ENCODE assay signal across 13 cellular contexts in genomic region chr22:24440718-24441405, GRCh38. TPM values are rescaled to one million over a fixed set of nuclear protein-coding genes. Genes with fewer than 3 reads are reported as not detected.
DNase-seq lines count a peak whose midpoint lies in the region; ATAC-seq and TF ChIP-seq lines count a peak whose summit lies in the region.
"Had no signal": no experiment of that assay in that cellular context is flagged by ENCODE, and none has a peak within 500 bp of the region (broad histone marks: within the 10 kb centered on the region; RNA-seq: fewer than 3 reads in every experiment).

No MANE protein-coding gene starts in this region.

- DNase-seq in activated T-cell treated with anti-CD3 and anti-CD28 coated beads, Interleukin-2, amount 50 U/mL, for 24 hours, result no peak
- DNase-seq in activated T-cell treated with anti-CD3 and anti-CD28 coated beads, Interleukin-2, amount 50 U/mL, for 1 hour, result no peak
- DNase-seq in coronary artery (ENCODE audit: low spot score) (peak; percentile 89), endothelial cell (ENCODE audit: low spot score) (no peak), NCI-H510A treated with DMSO at 0.1 percent for 48 hours (lab: John Stamatoyannopoulos, UW) (no peak)
- no peak for DNase-seq in stimulated activated naive B cell treated with anti-CD40 and anti-IgM and Interleukin-4, amounts not matched to agents 10 μg/mL and 1 μg/mL and 100 μg/mL, for 72 hours
- DNase-seq: activated naive CD4-positive, alpha-beta T cell; HCEC 1CT; MM.1S; sigmoid colon had no signal

- no peak overlapping the region for H3K4me3 Mint-ChIP-seq in activated T-cell treated with anti-CD3 and anti-CD28 coated beads, Interleukin-2, amount 50 U/mL, for 24 hours
- H3K4me3 Mint-ChIP-seq in IgD-negative memory B cell (peak overlapping the region in 1 of 4 donors; percentile 75), endothelial cell (ENCODE audit: unreplicated experiment) (no peak overlapping the region)
- no peak overlapping the region for H3K4me3 Mint-ChIP-seq in stimulated activated naive B cell treated with anti-CD40 and anti-IgM and Interleukin-4, amounts not matched to agents 10 μg/mL and 1 μg/mL and 100 μg/mL, for 72 hours

- peaks cover 92% of the 10 kb centered on the region for H3K36me3 Mint-ChIP-seq in activated T-cell treated with anti-CD3 and anti-CD28 coated beads, Interleukin-2, amount 50 U/mL, for 24 hours (ENCODE audit: low read depth)
- peaks cover 6% of the 10 kb centered on the region for H3K36me3 Mint-ChIP-seq in IgD-negative memory B cell
- H3K36me3 Mint-ChIP-seq in stimulated activated naive B cell treated with anti-CD40 and anti-IgM and Interleukin-4, amounts not matched to agents 10 μg/mL and 1 μg/mL and 100 μg/mL, for 72 hours, result peaks cover 33 to 44% of the 10 kb centered on the region in 2 donors
- peaks cover 4% of the 10 kb centered on the region for H3K36me3 Mint-ChIP-seq in endothelial cell (ENCODE audit: low read depth, unreplicated experiment)

- H3K27me3 Mint-ChIP-seq in activated T-cell treated with anti-CD3 and anti-CD28 coated beads, Interleukin-2, amount 50 U/mL, for 24 hours, result no peaks in the 10 kb centered on the region
- H3K27me3 Mint-ChIP-seq in IgD-negative memory B cell (no peaks in the 10 kb centered on the region), endothelial cell (ENCODE audit: unreplicated experiment) (no peaks in the 10 kb centered on the region)
- H3K27me3 Mint-ChIP-seq in stimulated activated naive B cell treated with anti-CD40 and anti-IgM and Interleukin-4, amounts not matched to agents 10 μg/mL and 1 μg/mL and 100 μg/mL, for 72 hours, result no peaks in the 10 kb centered on the region

- peak overlapping the region; percentile 4 for H3K4me3 ChIP-seq in coronary artery
- H3K4me3 ChIP-seq: sigmoid colon, suprapubic skin had no signal

- TF ChIP-seq CTCF in coronary artery (IDR thresholded peaks at IDR 0.05), result no peak
- no peak for TF ChIP-seq CTCF in endothelial cell (IDR thresholded peaks at IDR 0.05; ENCODE audit: unreplicated experiment)

- H3K9me3 Mint-ChIP-seq in activated T-cell treated with anti-CD3 and anti-CD28 coated beads, Interleukin-2, amount 50 U/mL, for 24 hours, result no peaks in the 10 kb centered on the region
- H3K9me3 Mint-ChIP-seq in IgD-negative memory B cell (no peaks in the 10 kb centered on the region), endothelial cell (ENCODE audit: unreplicated experiment) (no peaks in the 10 kb centered on the region)
- no peaks in the 10 kb centered on the region for H3K9me3 Mint-ChIP-seq in stimulated activated naive B cell treated with anti-CD40 and anti-IgM and Interleukin-4, amounts not matched to agents 10 μg/mL and 1 μg/mL and 100 μg/mL, for 72 hours

- peak overlapping the region; percentile 90 for H3K27ac Mint-ChIP-seq in activated T-cell treated with anti-CD3 and anti-CD28 coated beads, Interleukin-2, amount 50 U/mL, for 24 hours
- H3K27ac Mint-ChIP-seq in IgD-negative memory B cell (peak overlapping the region in 2 of 3 donors; percentile 71 to 85), endothelial cell (ENCODE audit: unreplicated experiment) (no peak overlapping the region)
- peak overlapping the region; percentile 79 for H3K27ac Mint-ChIP-seq in stimulated activated naive B cell treated with anti-CD40 and anti-IgM and Interleukin-4, amounts not matched to agents 10 μg/mL and 1 μg/mL and 100 μg/mL, for 72 hours

- H3K4me1 Mint-ChIP-seq in activated T-cell treated with anti-CD3 and anti-CD28 coated beads, Interleukin-2, amount 50 U/mL, for 24 hours (ENCODE audit: low read depth), result peaks cover 88% of the 10 kb centered on the region
- H3K4me1 Mint-ChIP-seq in IgD-negative memory B cell (peaks cover 16 to 31% (median 26%) of the 10 kb centered on the region in 3 donors), endothelial cell (ENCODE audit: unreplicated experiment) (peaks cover 7% of the 10 kb centered on the region)
- peaks cover 45 to 93% of the 10 kb centered on the region in 2 donors for H3K4me1 Mint-ChIP-seq in stimulated activated naive B cell treated with anti-CD40 and anti-IgM and Interleukin-4, amounts not matched to agents 10 μg/mL and 1 μg/mL and 100 μg/mL, for 72 hours

- peak overlapping the region; percentile 77 to 92 for H3K27ac ChIP-seq in coronary artery
- H3K27ac ChIP-seq: sigmoid colon, suprapubic skin had no signal

- no peak for ATAC-seq in stimulated activated naive B cell treated with anti-CD40 and anti-IgM and Interleukin-4, amounts not matched to agents 10 μg/mL and 1 μg/mL and 100 μg/mL, for 72 hours (replicated peaks)
- no peak for ATAC-seq in HG02642 (IDR thresholded peaks at IDR 0.05; ENCODE audit: poor library complexity, unreplicated experiment)

RNA-seq across cellular contexts. Expression of gene ADORA2A, which starts 13.5 kb away (rescaled TPM):
- 26.6 TPM for polyA plus RNA-seq in IgD-negative memory B cell
- total RNA-seq in endothelial cell (ENCODE audit: unreplicated experiment), result 18.5 TPM

RNA-seq across cellular contexts. Expression of gene UPB1, which starts 54.3 kb away (rescaled TPM):
- polyA plus RNA-seq in IgD-negative memory B cell, result not detected
- 0.13 TPM for total RNA-seq in endothelial cell (ENCODE audit: unreplicated experiment)
